9 cellular contexts compared by ENCODE assay signal in genomic region chr20:5786930-5787826, GRCh38. TPM values are rescaled to one million over a fixed set of nuclear protein-coding genes. Genes with fewer than 3 reads are reported as not detected.
DNase-seq lines count a peak whose midpoint lies in the region; ATAC-seq, FAIRE-seq and TF ChIP-seq lines count a peak whose summit lies in the region.
"Had no signal": no experiment of that assay in that cellular context is flagged by ENCODE, and none has a peak within 500 bp of the region (broad histone marks: within the 10 kb centered on the region; RNA-seq: fewer than 3 reads in every experiment).

No MANE protein-coding gene starts in this region.

- TF ChIP-seq CTCF in OCI-LY7 (conservative IDR thresholded peaks at IDR 0.05; ENCODE audit: low read length) (peak; percentile 58), epithelial cell of esophagus (IDR thresholded peaks at IDR 0.05; ENCODE audit: insufficient read depth, low read depth, low read length, missing control alignments) (no peak), osteoblast (IDR thresholded peaks at IDR 0.05; ENCODE audit: extremely low read depth, low read depth, low read length) (peak; percentile 16)

- H3K9me3 ChIP-seq in OCI-LY7 (ENCODE audit: low read length), result peaks cover 6% of the 10 kb centered on the region; the same call in 1 of the 2 replicates
- no peaks in the 10 kb centered on the region for H3K9me3 ChIP-seq in osteoblast (ENCODE audit: low read depth, low read length)

- FAIRE-seq in GM12891 (lab: Jason Lieb, UNC), result no peak

- intact Hi-C loops in OCI-LY7 (cut with micrococcal nuclease; ENCODE audit: unreplicated experiment), result loop anchor here (5.0 kb wide), 2 partner anchors 180 to 290 kb away; no protein-coding TSS in a partner anchor

- H3K36me3 ChIP-seq in OCI-LY7 (ENCODE audit: insufficient read depth, low read length) (peaks cover 78% of the 10 kb centered on the region), osteoblast (ENCODE audit: insufficient read depth, low read length) (no peaks in the 10 kb centered on the region)

- H3K79me2 ChIP-seq in OCI-LY7 (ENCODE audit: insufficient read depth, low read depth, low read length) (peaks cover 24% of the 10 kb centered on the region; the same call in 1 of the 2 replicates), osteoblast (ENCODE audit: insufficient read depth, low read length) (no peaks in the 10 kb centered on the region)
- H3K79me2 ChIP-seq: hepatocyte had no signal

- H2AFZ ChIP-seq in OCI-LY7 (ENCODE audit: low read length) (no peak overlapping the region), osteoblast (ENCODE audit: low read length) (no peak overlapping the region)
- H2AFZ ChIP-seq: hepatocyte had no signal

- H3K4me3 ChIP-seq in OCI-LY7 (ENCODE audit: low read depth, low read length, poor library complexity, severe bottlenecking) (no peak overlapping the region), epithelial cell of esophagus (ENCODE audit: low read length) (no peak overlapping the region), osteoblast (ENCODE audit: insufficient read depth, low read length) (no peak overlapping the region)
- H3K4me3 ChIP-seq: hepatocyte had no signal

- H4K20me1 ChIP-seq in OCI-LY7 (ENCODE audit: insufficient read depth, low read length) (no peaks in the 10 kb centered on the region), osteoblast (ENCODE audit: insufficient read depth, low read length) (no peaks in the 10 kb centered on the region)

- H3K27me3 ChIP-seq in osteoblast (ENCODE audit: insufficient read depth, low read length), result no peaks in the 10 kb centered on the region
- H3K27me3 ChIP-seq: hepatocyte had no signal

- H3K27ac ChIP-seq in OCI-LY7 (ENCODE audit: low read depth, low read length, poor library complexity, severe bottlenecking) (peak overlapping the region; percentile 51), osteoblast (ENCODE audit: low read depth, low read length) (no peak overlapping the region)
- H3K27ac ChIP-seq: hepatocyte had no signal

- H3K4me2 ChIP-seq in OCI-LY7 (ENCODE audit: low read length) (peak overlapping the region; percentile 34), osteoblast (ENCODE audit: insufficient read depth, low read length) (peak overlapping the region; percentile 67)
- H3K4me2 ChIP-seq: hepatocyte had no signal

- no peak for TF ChIP-seq POLR2A in GM12891 (IDR thresholded peaks at IDR 0.05; ENCODE audit: low read depth, low read length)

- POLR2A ChIA-PET in OCI-LY7 (lab: Charles Lee), result interaction anchor here (0.5 to 2.4 kb wide), 15 partner anchors 9 to 228 kb away, joined by 3 to 10 read pairs (median 4); no protein-coding TSS in a partner anchor

- no peaks in the 10 kb centered on the region for H3K9me2 ChIP-seq in OCI-LY7 (ENCODE audit: insufficient read depth, low read length)

- BruUV-seq in OCI-LY7 (replicated peaks; lab: Mats Ljungman, UMichigan), result no TSS peak

- H3K4me1 ChIP-seq in OCI-LY7 (ENCODE audit: insufficient read depth, low read length, poor library complexity, severe bottlenecking), result peaks cover 53% of the 10 kb centered on the region
- peaks cover 10% of the 10 kb centered on the region for H3K4me1 ChIP-seq in osteoblast (ENCODE audit: insufficient read depth, low read length)

- CTCF ChIA-PET in OCI-LY7 (lab: Charles Lee; ENCODE audit: unreplicated experiment), result interaction anchor here (1.7 kb wide), 1 partner anchor 257 kb away, joined by 5 read pairs; no protein-coding TSS in a partner anchor

- peak; percentile 59 for DNase-seq in EH (ENCODE audit: low read depth)
- DNase-seq in OCI-LY7 (ENCODE audit: low spot score), result no peak
- DNase-seq in epithelial cell of esophagus (ENCODE audit: low read depth), result peak; percentile 15
- peak; percentile 89 for DNase-seq in osteoblast (ENCODE audit: insufficient read length, low spot score, missing footprints)
- DNase-seq in NCI-H1048 (lab: John Stamatoyannopoulos, UW), result no peak
- no peak for DNase-seq in GM12891 (ENCODE audit: insufficient read length, low spot score)
- no peak for DNase-seq in NOMO-1 treated with DMSO at 0.1 percent for 48 hours (lab: John Stamatoyannopoulos, UW; ENCODE audit: unreplicated experiment)

- no peak for ATAC-seq in GM18870 (IDR thresholded peaks at IDR 0.05; ENCODE audit: unreplicated experiment)

TF ChIP-seq in GM12891, 5 proteins besides CTCF, POLR2A, EP300 and RAD21:
- no peak for TF ChIP-seq PAX5 (IDR thresholded peaks at IDR 0.05; ENCODE audit: insufficient read depth, low read length, severe bottlenecking)
- no peak for TF ChIP-seq POLR2AphosphoS5 (IDR thresholded peaks at IDR 0.05; ENCODE audit: low read depth, low read length)
- no peak for TF ChIP-seq SPI1 (IDR thresholded peaks at IDR 0.05; ENCODE audit: low read depth, low read length)
- TF ChIP-seq POU2F2 (IDR thresholded peaks at IDR 0.05; ENCODE audit: low read depth, low read length), result no peak
- no peak for TF ChIP-seq TAF1 (IDR thresholded peaks at IDR 0.05; ENCODE audit: low read depth, low read length)
TF ChIP-seq in GM12891: peak in this region for 0.

RNA-seq across cellular contexts. Expression of gene SHLD1, which starts 37.0 kb away (rescaled TPM):
- total RNA-seq in OCI-LY7 (2014; rRNA removed; shearing (Covaris generic)), result 19.4 and 29.6 TPM in 2 replicates
- total RNA-seq in OCI-LY7 (2022), result 31.2 and 31.5 TPM in 2 replicates
- 1.4 and 1.5 TPM in 2 replicates for total RNA-seq in osteoblast
- polyA plus RNA-seq in GM12891 (2012; ENCODE audit: low read depth, missing spikeins), result 10.9 TPM

Comparison
In these comparisons a context has a peak if more than half of its experiments do, and no peak if none do; other contexts are left out.
1. DNase-seq: peak in EH (single experiment), epithelial cell of esophagus (single experiment) and osteoblast (single experiment); none in OCI-LY7 (single experiment), NCI-H1048 (single experiment), GM12891 (single experiment) and NOMO-1 treated with DMSO at 0.1 percent for 48 hours (single experiment).